ENCODE assay signal across 9 cellular contexts in genomic region chrX:153226344-153227190, GRCh38. TPM values are rescaled to one million over a fixed set of nuclear protein-coding genes. Genes with fewer than 3 reads are reported as not detected.
DNase-seq lines count a peak whose midpoint lies in the region; ATAC-seq, FAIRE-seq and TF ChIP-seq lines count a peak whose summit lies in the region.
"Had no signal": no experiment of that assay in that cellular context is flagged by ENCODE, and none has a peak within 500 bp of the region (broad histone marks: within the 10 kb centered on the region; RNA-seq: fewer than 3 reads in every experiment).

No MANE protein-coding gene starts in this region.

- peak overlapping the region; percentile 46 for H3K4me3 Mint-ChIP-seq in glutamatergic neuron (ENCODE audit: unreplicated experiment)
- no peak overlapping the region for H3K4me3 Mint-ChIP-seq in stimulated activated effector memory CD8-positive, alpha-beta T cell treated with anti-CD3 and anti-CD28 coated beads, Interleukin-12 subunit alpha, Interleukin-12 subunit beta, amount 100 ng/mL, for 72 hours
- H3K4me3 Mint-ChIP-seq: T-cell had no signal

- no peaks in the 10 kb centered on the region for H3K36me3 Mint-ChIP-seq in glutamatergic neuron (ENCODE audit: unreplicated experiment)
- H3K36me3 Mint-ChIP-seq in stimulated activated effector memory CD8-positive, alpha-beta T cell treated with anti-CD3 and anti-CD28 coated beads, Interleukin-12 subunit alpha, Interleukin-12 subunit beta, amount 100 ng/mL, for 72 hours = no peaks in the 10 kb centered on the region
- H3K36me3 Mint-ChIP-seq: T-cell had no signal

- H3K27me3 Mint-ChIP-seq in glutamatergic neuron (ENCODE audit: unreplicated experiment) = peaks cover 3% of the 10 kb centered on the region

- DNase-seq in activated CD4-positive, alpha-beta T cell treated with anti-CD3 and anti-CD28 coated beads for 48 hours = peak; percentile 9
- no peak for DNase-seq in activated CD4-positive, alpha-beta T cell treated with anti-CD3 and anti-CD28 coated beads for 1 hour
- DNase-seq in RCC 7860 (ENCODE audit: low spot score) = peak; percentile 29
- peak; percentile 66 for DNase-seq in glutamatergic neuron
- DNase-seq in stimulated activated effector memory CD8-positive, alpha-beta T cell treated with anti-CD3 and anti-CD28 coated beads, Interleukin-12 subunit alpha, Interleukin-12 subunit beta, amount 100 ng/mL, for 72 hours (ENCODE audit: low spot score in 2 of 2) = no peak
- DNase-seq in RPMI8226 = no peak
- no peak for DNase-seq in NCI-H2107 (lab: John Stamatoyannopoulos, UW)
- no peak for DNase-seq in germinal center (ENCODE audit: low spot score)
- DNase-seq: T-cell had no signal

- peak; percentile 59 for ATAC-seq in stimulated activated effector memory CD8-positive, alpha-beta T cell treated with anti-CD3 and anti-CD28 coated beads, Interleukin-12 subunit alpha, Interleukin-12 subunit beta, amount 100 ng/mL, for 72 hours
- ATAC-seq: T-cell had no signal

- H3K27ac Mint-ChIP-seq in glutamatergic neuron (ENCODE audit: unreplicated experiment) = no peak overlapping the region
- H3K27ac Mint-ChIP-seq in stimulated activated effector memory CD8-positive, alpha-beta T cell treated with anti-CD3 and anti-CD28 coated beads, Interleukin-12 subunit alpha, Interleukin-12 subunit beta, amount 100 ng/mL, for 72 hours = no peak overlapping the region

- FAIRE-seq in RCC 7860 (lab: Jason Lieb, UNC) = no peak

- H3K9me3 Mint-ChIP-seq in glutamatergic neuron (ENCODE audit: unreplicated experiment) = no peaks in the 10 kb centered on the region
- no peaks in the 10 kb centered on the region for H3K9me3 Mint-ChIP-seq in stimulated activated effector memory CD8-positive, alpha-beta T cell treated with anti-CD3 and anti-CD28 coated beads, Interleukin-12 subunit alpha, Interleukin-12 subunit beta, amount 100 ng/mL, for 72 hours
- H3K9me3 Mint-ChIP-seq: T-cell had no signal

- TF ChIP-seq CTCF in glutamatergic neuron (IDR thresholded peaks at IDR 0.05; ENCODE audit: partially characterized antibody, unreplicated experiment) = no peak

- H3K4me1 Mint-ChIP-seq in glutamatergic neuron (ENCODE audit: low read depth, unreplicated experiment) = no peaks in the 10 kb centered on the region
- H3K4me1 Mint-ChIP-seq in stimulated activated effector memory CD8-positive, alpha-beta T cell treated with anti-CD3 and anti-CD28 coated beads, Interleukin-12 subunit alpha, Interleukin-12 subunit beta, amount 100 ng/mL, for 72 hours = peaks cover 10% of the 10 kb centered on the region

RNA-seq across cellular contexts. Expression of gene MAGEA1, which starts 47.5 kb away (rescaled TPM):
- not detected for total RNA-seq in glutamatergic neuron (ENCODE audit: unreplicated experiment)
- total RNA-seq: T-cell had no signal

Comparison
In these comparisons a context has a peak if more than half of its experiments do, and no peak if none do; other contexts are left out.
1. DNase-seq: peak in activated CD4-positive, alpha-beta T cell treated with anti-CD3 and anti-CD28 coated beads for 48 hours (single experiment), RCC 7860 (single experiment) and glutamatergic neuron (single experiment); none in activated CD4-positive, alpha-beta T cell treated with anti-CD3 and anti-CD28 coated beads for 1 hour (single experiment), stimulated activated effector memory CD8-positive, alpha-beta T cell treated with anti-CD3 and anti-CD28 coated beads, Interleukin-12 subunit alpha, Interleukin-12 subunit beta, amount 100 ng/mL, for 72 hours (0 of 2), RPMI8226 (single experiment), NCI-H2107 (single experiment) and germinal center (single experiment).